In the genomic region with DNA sequence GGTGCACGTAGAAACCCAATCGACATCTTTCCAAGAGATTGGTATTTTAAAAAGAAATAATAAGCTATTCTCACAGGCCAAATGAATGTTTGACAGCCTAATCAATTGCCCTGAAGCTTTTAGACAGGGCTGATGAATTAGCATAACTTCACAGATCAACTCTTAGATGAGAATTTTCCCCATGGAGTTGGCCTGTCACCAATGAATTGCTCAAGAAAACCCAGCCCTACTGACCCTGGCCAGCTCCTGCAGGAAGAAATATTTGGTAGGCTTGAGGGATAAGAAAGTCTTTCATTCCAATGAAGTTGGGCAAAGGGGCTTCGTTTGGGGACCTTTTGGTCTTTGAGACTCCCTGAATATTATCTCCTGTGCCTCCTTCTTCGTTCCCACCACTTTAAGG, we compare ENCODE assay signal across 17 cellular contexts. TPM values are rescaled to one million over a fixed set of nuclear protein-coding genes. Genes with fewer than 3 reads are reported as not detected.
DNase-seq lines count a peak whose midpoint lies in the region; ATAC-seq and TF ChIP-seq lines count a peak whose summit lies in the region.
"Had no signal": no experiment of that assay in that cellular context is flagged by ENCODE, and none has a peak within 500 bp of the region (broad histone marks: within the 10 kb centered on the region; RNA-seq: fewer than 3 reads in every experiment).

No MANE protein-coding gene starts in this region.

- no peaks in the 10 kb centered on the region for H3K36me3 ChIP-seq in Karpas-422 (ENCODE audit: insufficient read depth, low read length)
- H3K36me3 ChIP-seq: SJSA1, suprapubic skin had no signal

- no peaks in the 10 kb centered on the region for H3K9me3 Mint-ChIP-seq in stimulated activated naive CD8-positive, alpha-beta T cell treated with anti-CD3 and anti-CD28 coated beads, Interleukin-15, amount 100 ng/mL, for 72 hours
- no peaks in the 10 kb centered on the region for H3K9me3 Mint-ChIP-seq in activated naive CD8-positive, alpha-beta T cell treated with anti-CD3 and anti-CD28 coated beads, Interleukin-2, amount 50 U/mL, for 24 hours
- H3K9me3 Mint-ChIP-seq: activated B cell treated with CpG ODN at 0.5 μM for 24 hours; activated CD4-positive, alpha-beta memory T cell treated with anti-CD3 and anti-CD28 coated beads, Interleukin-2, amount 10 ng/mL, durations not matched to agents 7 days and 5 days; activated T-cell treated with anti-CD3 and anti-CD28 coated beads, Interleukin-2, amount 50 U/mL, for 4 hours had no signal

- no peaks in the 10 kb centered on the region for H4K20me1 ChIP-seq in Karpas-422 (ENCODE audit: insufficient read depth, low read depth, low read length)

- DNase-seq in right cardiac atrium (no peak), left ventricle myocardium superior (no peak), fibroblast of villous mesenchyme (ENCODE audit: low read depth) (peak; percentile 48), renal cortical epithelial cell (ENCODE audit: low read depth) (peak; percentile 59), Karpas-422 (no peak)
- DNase-seq in stimulated activated naive CD8-positive, alpha-beta T cell treated with anti-CD3 and anti-CD28 coated beads, Interleukin-15, amount 100 ng/mL, for 72 hours, result no peak
- no peak for DNase-seq in activated naive CD8-positive, alpha-beta T cell treated with anti-CD3 and anti-CD28 coated beads, Interleukin-2, amount 50 U/mL, for 24 hours
- DNase-seq: activated B cell treated with CpG ODN at 0.5 μM for 24 hours; activated CD4-positive, alpha-beta memory T cell treated with anti-CD3 and anti-CD28 coated beads, Interleukin-2, amount 10 ng/mL, durations not matched to agents 7 days and 5 days; activated naive CD4-positive, alpha-beta T cell treated with anti-CD3 and anti-CD28 coated beads, Interleukin-2, amount 50 U/mL, for 16 hours; activated T-cell treated with anti-CD3 and anti-CD28 coated beads, Interleukin-2, amount 50 U/mL, for 4 hours; DMS153; NCI-H1417; NCI-H774 had no signal

- no peak overlapping the region for H3K4me2 ChIP-seq in Karpas-422 (ENCODE audit: low read depth, low read length, poor library complexity, severe bottlenecking)

- H3K9ac ChIP-seq in Karpas-422 (ENCODE audit: low read length), result no peak overlapping the region

- H3K36me3 Mint-ChIP-seq in activated naive CD8-positive, alpha-beta T cell treated with anti-CD3 and anti-CD28 coated beads, Interleukin-2, amount 50 U/mL, for 24 hours (ENCODE audit: low read depth), result no peaks in the 10 kb centered on the region

- H3K4me1 Mint-ChIP-seq in stimulated activated naive CD8-positive, alpha-beta T cell treated with anti-CD3 and anti-CD28 coated beads, Interleukin-15, amount 100 ng/mL, for 72 hours, result peaks cover 9% of the 10 kb centered on the region
- peaks cover 8% of the 10 kb centered on the region for H3K4me1 Mint-ChIP-seq in activated naive CD8-positive, alpha-beta T cell treated with anti-CD3 and anti-CD28 coated beads, Interleukin-2, amount 50 U/mL, for 24 hours
- H3K4me1 Mint-ChIP-seq: activated B cell treated with CpG ODN at 0.5 μM for 24 hours; activated CD4-positive, alpha-beta memory T cell treated with anti-CD3 and anti-CD28 coated beads, Interleukin-2, amount 10 ng/mL, durations not matched to agents 7 days and 5 days had no signal

- no peaks in the 10 kb centered on the region for H3K79me2 ChIP-seq in Karpas-422 (ENCODE audit: low read length)

- no peak for TF ChIP-seq CTCF in fibroblast of villous mesenchyme (IDR thresholded peaks at IDR 0.05; ENCODE audit: insufficient read depth, low read depth, low read length)

- H2AFZ ChIP-seq in Karpas-422 (ENCODE audit: low read length), result no peak overlapping the region

- H3K27me3 Mint-ChIP-seq in stimulated activated naive CD8-positive, alpha-beta T cell treated with anti-CD3 and anti-CD28 coated beads, Interleukin-15, amount 100 ng/mL, for 72 hours, result no peaks in the 10 kb centered on the region
- no peaks in the 10 kb centered on the region for H3K27me3 Mint-ChIP-seq in activated naive CD8-positive, alpha-beta T cell treated with anti-CD3 and anti-CD28 coated beads, Interleukin-2, amount 50 U/mL, for 24 hours
- H3K27me3 Mint-ChIP-seq: activated B cell treated with CpG ODN at 0.5 μM for 24 hours; activated CD4-positive, alpha-beta memory T cell treated with anti-CD3 and anti-CD28 coated beads, Interleukin-2, amount 10 ng/mL, durations not matched to agents 7 days and 5 days had no signal

- no peaks in the 10 kb centered on the region for H3K9me2 ChIP-seq in Karpas-422 (replicated peaks; ENCODE audit: insufficient read depth, low read length)

- intact Hi-C loops in right cardiac atrium (cut with DNase I) (no loop called here), left ventricle myocardium superior (cut with micrococcal nuclease) (no loop called here)

- H3K27ac Mint-ChIP-seq in stimulated activated naive CD8-positive, alpha-beta T cell treated with anti-CD3 and anti-CD28 coated beads, Interleukin-15, amount 100 ng/mL, for 72 hours, result no peak overlapping the region
- H3K27ac Mint-ChIP-seq in activated naive CD8-positive, alpha-beta T cell treated with anti-CD3 and anti-CD28 coated beads, Interleukin-2, amount 50 U/mL, for 24 hours, result no peak overlapping the region
- H3K27ac Mint-ChIP-seq: activated B cell treated with CpG ODN at 0.5 μM for 24 hours; activated CD4-positive, alpha-beta memory T cell treated with anti-CD3 and anti-CD28 coated beads, Interleukin-2, amount 10 ng/mL, durations not matched to agents 7 days and 5 days had no signal

- H3K27me3 ChIP-seq in right cardiac atrium (ENCODE audit: control insufficient read depth, insufficient read depth), result no peaks in the 10 kb centered on the region
- no peaks in the 10 kb centered on the region for H3K27me3 ChIP-seq in Karpas-422 (ENCODE audit: low read length)
- H3K27me3 ChIP-seq: SJSA1, suprapubic skin had no signal

- H3K4me3 ChIP-seq in right cardiac atrium (ENCODE audit: low read length) (no peak overlapping the region), fibroblast of villous mesenchyme (ENCODE audit: low read depth, low read length) (no peak overlapping the region), Karpas-422 (ENCODE audit: low read length) (no peak overlapping the region)
- H3K4me3 ChIP-seq: SJSA1, suprapubic skin had no signal

- peaks cover 17% of the 10 kb centered on the region for H3K4me1 ChIP-seq in right cardiac atrium (ENCODE audit: control insufficient read depth, insufficient read depth, low read length)
- H3K4me1 ChIP-seq in Karpas-422 (ENCODE audit: low read length), result no peaks in the 10 kb centered on the region

- H3K9me3 ChIP-seq in right cardiac atrium (ENCODE audit: control insufficient read depth, low read length), result no peaks in the 10 kb centered on the region
- no peaks in the 10 kb centered on the region for H3K9me3 ChIP-seq in Karpas-422 (ENCODE audit: low read length)
- H3K9me3 ChIP-seq: SJSA1, suprapubic skin had no signal

- ATAC-seq in right cardiac atrium (peak in 1 of 2 donors; percentile 21), left ventricle myocardium superior (no peak), GM18868 (IDR thresholded peaks at IDR 0.05; ENCODE audit: unreplicated experiment) (no peak)
- no peak for ATAC-seq in stimulated activated naive CD8-positive, alpha-beta T cell treated with anti-CD3 and anti-CD28 coated beads, Interleukin-15, amount 100 ng/mL, for 72 hours
- no peak for ATAC-seq in activated naive CD8-positive, alpha-beta T cell treated with anti-CD3 and anti-CD28 coated beads, Interleukin-2, amount 50 U/mL, for 24 hours
- ATAC-seq: activated T-cell treated with anti-CD3 and anti-CD28 coated beads, Interleukin-2, amount 50 U/mL, for 4 hours had no signal

- peak overlapping the region; percentile 42 for H3K27ac ChIP-seq in right cardiac atrium (ENCODE audit: low read length)
- no peak overlapping the region for H3K27ac ChIP-seq in Karpas-422 (ENCODE audit: low read length)
- H3K27ac ChIP-seq: SJSA1 had no signal

- H3K4me3 Mint-ChIP-seq in stimulated activated naive CD8-positive, alpha-beta T cell treated with anti-CD3 and anti-CD28 coated beads, Interleukin-15, amount 100 ng/mL, for 72 hours, result no peak overlapping the region
- no peak overlapping the region for H3K4me3 Mint-ChIP-seq in activated naive CD8-positive, alpha-beta T cell treated with anti-CD3 and anti-CD28 coated beads, Interleukin-2, amount 50 U/mL, for 24 hours
- H3K4me3 Mint-ChIP-seq: activated B cell treated with CpG ODN at 0.5 μM for 24 hours; activated CD4-positive, alpha-beta memory T cell treated with anti-CD3 and anti-CD28 coated beads, Interleukin-2, amount 10 ng/mL, durations not matched to agents 7 days and 5 days; activated T-cell treated with anti-CD3 and anti-CD28 coated beads, Interleukin-2, amount 50 U/mL, for 4 hours had no signal

- WGBS in right cardiac atrium, result 83% methylated on average over 4 of the region's 4 CpGs

RNA-seq across cellular contexts. Expression of a gene that starts 23.4 kb away (rescaled TPM):
- total RNA-seq in right cardiac atrium (10 to 100 TPM; 47.2 to 58.4 (median 50.1) TPM), left ventricle myocardium superior (71.4 TPM), fibroblast of villous mesenchyme (51.2 and 101 TPM in 2 replicates), renal cortical epithelial cell (49.1 and 112 TPM in 2 replicates)
- 39.6 TPM for polyA plus RNA-seq in right cardiac atrium
- total RNA-seq in Karpas-422 (2014; rRNA removed; shearing (Covaris generic); ENCODE audit: low replicate concordance), result 22.6 and 32.0 TPM in 2 replicates

Comparison
In these comparisons a context has a peak if more than half of its experiments do, and no peak if none do; other contexts are left out.
1. DNase-seq: peak in fibroblast of villous mesenchyme (single experiment) and renal cortical epithelial cell (single experiment); none in right cardiac atrium (0 of 3), left ventricle myocardium superior (single experiment), stimulated activated naive CD8-positive, alpha-beta T cell treated with anti-CD3 and anti-CD28 coated beads, Interleukin-15, amount 100 ng/mL, for 72 hours (0 of 2), Karpas-422 (single experiment) and activated naive CD8-positive, alpha-beta T cell treated with anti-CD3 and anti-CD28 coated beads, Interleukin-2, amount 50 U/mL, for 24 hours (single experiment).